In the genomic region with DNA sequence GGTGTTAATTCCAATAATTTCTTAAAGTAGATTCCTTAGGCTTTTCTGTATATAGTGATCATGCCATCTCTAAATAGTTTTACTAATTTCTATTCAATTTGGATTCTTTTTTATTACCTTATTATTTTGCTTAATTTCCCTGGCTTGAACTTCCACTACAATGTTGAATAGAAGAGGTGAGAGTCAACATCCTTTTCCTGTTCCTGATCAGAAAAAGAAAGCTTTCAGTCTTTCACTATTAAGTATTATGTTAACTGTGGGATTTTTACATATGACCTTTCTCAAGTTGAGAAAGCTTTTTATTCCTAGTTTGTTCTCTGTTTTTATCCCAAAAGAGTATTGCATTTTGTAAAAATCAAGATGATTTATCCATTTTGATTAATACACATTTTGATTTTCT, we compare ENCODE assay signal across 23 cellular contexts.
DNase-seq lines count a peak whose midpoint lies in the region; FAIRE-seq and TF ChIP-seq lines count a peak whose summit lies in the region.
"Had no signal": no experiment of that assay in that cellular context is flagged by ENCODE, and none has a peak within 500 bp of the region (broad histone marks: within the 10 kb centered on the region; RNA-seq: fewer than 3 reads in every experiment).

No MANE protein-coding gene starts in this region.

- H3K4me2 ChIP-seq in Karpas-422 (ENCODE audit: low read depth, low read length, poor library complexity, severe bottlenecking) (no peak overlapping the region), endothelial cell of umbilical vein (ENCODE audit: insufficient read depth, low read length) (peak overlapping the region; percentile 91)
- H3K4me2 ChIP-seq: A549, BLaER1 had no signal

- H2AFZ ChIP-seq in ACC112 (ENCODE audit: low read length, unreplicated experiment), result peak overlapping the region; percentile 3
- no peak overlapping the region for H2AFZ ChIP-seq in Karpas-422 (ENCODE audit: low read length)
- peak overlapping the region; percentile 37 for H2AFZ ChIP-seq in endothelial cell of umbilical vein (ENCODE audit: low read depth, low read length)
- H2AFZ ChIP-seq: GM23248 had no signal

- H3K27ac ChIP-seq in ACC112 (ENCODE audit: low read depth, low read length) (no peak overlapping the region), Karpas-422 (ENCODE audit: low read length) (no peak overlapping the region), endothelial cell of umbilical vein (ENCODE audit: insufficient read depth, low read depth, low read length) (peak overlapping the region; percentile 63)
- H3K27ac ChIP-seq: 22Rv1, A549, BLaER1, C4-2B, GM23248 had no signal

- TF ChIP-seq POLR2A in endothelial cell of umbilical vein (IDR thresholded peaks at IDR 0.05; ENCODE audit: low read depth, low read length), result no peak

- CTCF ChIA-PET in endothelial cell of umbilical vein (lab: Charles Lee), result interaction anchor here (1.1 kb wide), 1 partner anchor 13 kb away, joined by 4 read pairs; no protein-coding TSS in a partner anchor

- H3K4me1 ChIP-seq in ACC112 (ENCODE audit: control insufficient read depth, insufficient read depth, low read length, unreplicated experiment) (no peaks in the 10 kb centered on the region), Karpas-422 (ENCODE audit: low read length) (no peaks in the 10 kb centered on the region), endothelial cell of umbilical vein (ENCODE audit: control insufficient read depth, extremely low read depth, insufficient read depth, low read length) (peaks cover 19% of the 10 kb centered on the region)
- H3K4me1 ChIP-seq: A549, BLaER1 had no signal

- peak; percentile 2 for DNase-seq in Karpas-422
- DNase-seq in dermis blood vessel endothelial cell, result peak; percentile 74
- DNase-seq in endothelial cell of umbilical vein (ENCODE audit: low read depth, low spot score), result peak; percentile 85
- no peak for DNase-seq in stimulated activated CD4-positive, alpha-beta T cell treated with anti-CD3 and anti-CD28 coated beads, Interleukin-4, amount 100 ng/mL, for 24 hours
- no peak for DNase-seq in activated CD4-positive, alpha-beta T cell treated with anti-CD3 and anti-CD28 coated beads for 4 hours
- DNase-seq in NCI-H2029 treated with DMSO at 0.1 percent for 48 hours (lab: John Stamatoyannopoulos, UW), result no peak
- DNase-seq in activated CD4-positive, alpha-beta T cell treated with anti-CD3 and anti-CD28 coated beads, Interleukin-2, amount 50 U/mL, for 48 hours, result no peak
- DNase-seq: CD4-positive, CD25-positive, alpha-beta regulatory T cell; CD8-positive, alpha-beta T cell; DMS 273 treated with DMSO at 0.1 percent for 48 hours; DMS79; EL; GDM1; GM23248; H9 had no signal

- POLR2A ChIA-PET in endothelial cell of umbilical vein (lab: Charles Lee), result no interaction called here

- H3K9ac ChIP-seq in Karpas-422 (ENCODE audit: low read length), result no peak overlapping the region
- peak overlapping the region; percentile 23 for H3K9ac ChIP-seq in endothelial cell of umbilical vein (replicated peaks; ENCODE audit: extremely low read depth, insufficient read depth, low read length)
- H3K9ac ChIP-seq: BLaER1, GM23248 had no signal

- TF ChIP-seq CTCF in endothelial cell of umbilical vein (IDR thresholded peaks at IDR 0.05; ENCODE audit: extremely low read depth in 1 of 2, insufficient read depth in 1 of 2, low read depth in 1 of 2, low read length in 2 of 2), result no peak

- FAIRE-seq in endothelial cell of umbilical vein (lab: Jason Lieb, UNC), result peak; percentile 81
- FAIRE-seq: A549, D721Med, GM12878, GM19239 had no signal

- no peaks in the 10 kb centered on the region for H3K9me2 ChIP-seq in Karpas-422 (replicated peaks; ENCODE audit: insufficient read depth, low read length)

- dilution Hi-C loops in endothelial cell of umbilical vein (cut with MboI; ENCODE audit: extremely low pct_ligation_motif_present, low sequenced_read_pairs), result no loop called here

- no peaks in the 10 kb centered on the region for H3K9me1 ChIP-seq in endothelial cell of umbilical vein (replicated peaks; ENCODE audit: control insufficient read depth, extremely low read depth, insufficient read depth, low read length)

- no peaks in the 10 kb centered on the region for H3K36me3 ChIP-seq in ACC112 (ENCODE audit: insufficient read depth, low read length)
- no peaks in the 10 kb centered on the region for H3K36me3 ChIP-seq in Karpas-422 (ENCODE audit: insufficient read depth, low read length)
- H3K36me3 ChIP-seq in endothelial cell of umbilical vein (ENCODE audit: control insufficient read depth in 2 of 2, extremely low read depth in 1 of 2, insufficient read depth in 2 of 2, low read length in 2 of 2), result no peaks in the 10 kb centered on the region
- H3K36me3 ChIP-seq: BLaER1 had no signal

- H3K9me3 ChIP-seq in Karpas-422 (ENCODE audit: low read length) (no peaks in the 10 kb centered on the region), endothelial cell of umbilical vein (replicated peaks; ENCODE audit: control insufficient read depth, insufficient read depth, low read length) (no peaks in the 10 kb centered on the region)
- H3K9me3 ChIP-seq: A549, BLaER1 had no signal

- intact Hi-C loops in endothelial cell of umbilical vein (cut with micrococcal nuclease), result loop anchor here (2.0 to 5.0 kb wide), 2 partner anchors 16 to 130 kb away; no protein-coding TSS in a partner anchor

- H4K20me1 ChIP-seq in Karpas-422 (ENCODE audit: insufficient read depth, low read depth, low read length), result no peaks in the 10 kb centered on the region
- H4K20me1 ChIP-seq in endothelial cell of umbilical vein (replicated peaks; ENCODE audit: control insufficient read depth, extremely low read depth, insufficient read depth, low read length), result no peaks in the 10 kb centered on the region
- H4K20me1 ChIP-seq: BLaER1 had no signal

- H3K79me2 ChIP-seq in ACC112 (ENCODE audit: control insufficient read depth, insufficient read depth, low read length, unreplicated experiment), result no peaks in the 10 kb centered on the region
- no peaks in the 10 kb centered on the region for H3K79me2 ChIP-seq in Karpas-422 (ENCODE audit: low read length)
- H3K79me2 ChIP-seq in endothelial cell of umbilical vein (ENCODE audit: control insufficient read depth, insufficient read depth, low read length), result no peaks in the 10 kb centered on the region

- H3K27me3 ChIP-seq in ACC112 (ENCODE audit: insufficient read depth, low read length) (no peaks in the 10 kb centered on the region), Karpas-422 (ENCODE audit: low read length) (no peaks in the 10 kb centered on the region), endothelial cell of umbilical vein (ENCODE audit: control insufficient read depth in 2 of 2, insufficient read depth in 2 of 2, low read length in 2 of 2) (no peaks in the 10 kb centered on the region)
- H3K27me3 ChIP-seq: BLaER1 had no signal

- BruUV-seq in endothelial cell of umbilical vein (replicated peaks; lab: Mats Ljungman, UMichigan), result no TSS peak

- no peak overlapping the region for H3K4me3 ChIP-seq in ACC112 (ENCODE audit: low read depth, low read length)
- H3K4me3 ChIP-seq in Karpas-422 (ENCODE audit: low read length), result no peak overlapping the region
- peak overlapping the region in 1 of 3 experiments; percentile 23 for H3K4me3 ChIP-seq in endothelial cell of umbilical vein (replicated peaks in 1 of 3; ENCODE audit: insufficient read depth in 1 of 3, low read depth in 1 of 3, low read length in 3 of 3)
- H3K4me3 ChIP-seq: A549, BLaER1, GM12878, GM23248 had no signal

TF ChIP-seq in endothelial cell of umbilical vein, 7 proteins besides CTCF, POLR2A, EP300 and RAD21:
- TF ChIP-seq EZH2 (IDR thresholded peaks at IDR 0.05; ENCODE audit: borderline replicate concordance, low read depth, low read length, severe bottlenecking) (no peak), FOS (IDR thresholded peaks at IDR 0.05; ENCODE audit: borderline replicate concordance, insufficient read depth, low read length) (no peak), MYC (IDR thresholded peaks at IDR 0.05; ENCODE audit: low read depth, low read length) (no peak), GATA2 (IDR thresholded peaks at IDR 0.05; ENCODE audit: insufficient read depth, insufficient read length, low read depth, low read length) (no peak), POLR2AphosphoS5 (IDR thresholded peaks at IDR 0.05; ENCODE audit: insufficient read depth, low read depth, low read length) (no peak), JUN (IDR thresholded peaks at IDR 0.05; ENCODE audit: borderline replicate concordance, insufficient read depth, insufficient read length, low read depth) (no peak)
- TF ChIP-seq, protein P1, sequence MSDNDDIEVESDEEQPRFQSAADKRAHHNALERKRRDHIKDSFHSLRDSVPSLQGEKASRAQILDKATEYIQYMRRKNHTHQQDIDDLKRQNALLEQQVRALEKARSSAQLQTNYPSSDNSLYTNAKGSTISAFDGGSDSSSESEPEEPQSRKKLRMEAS (IDR thresholded peaks at IDR 0.05; ENCODE audit: insufficient read depth, insufficient read length), result no peak

Comparison
In these comparisons a context has a peak if more than half of its experiments do, and no peak if none do; other contexts are left out.
1. DNase-seq: peak in Karpas-422 (single experiment), dermis blood vessel endothelial cell (single experiment) and endothelial cell of umbilical vein (single experiment); none in stimulated activated CD4-positive, alpha-beta T cell treated with anti-CD3 and anti-CD28 coated beads, Interleukin-4, amount 100 ng/mL, for 24 hours (single experiment), activated CD4-positive, alpha-beta T cell treated with anti-CD3 and anti-CD28 coated beads for 4 hours (0 of 2), NCI-H2029 treated with DMSO at 0.1 percent for 48 hours (single experiment) and activated CD4-positive, alpha-beta T cell treated with anti-CD3 and anti-CD28 coated beads, Interleukin-2, amount 50 U/mL, for 48 hours (0 of 2).